15 cellular contexts compared by ENCODE assay signal in genomic region chr17:17736205-17737183, GRCh38. TPM values are rescaled to one million over a fixed set of nuclear protein-coding genes. Genes with fewer than 3 reads are reported as not detected.
DNase-seq lines count a peak whose midpoint lies in the region; ATAC-seq and TF ChIP-seq lines count a peak whose summit lies in the region.
"Had no signal": no experiment of that assay in that cellular context is flagged by ENCODE, and none has a peak within 500 bp of the region (broad histone marks: within the 10 kb centered on the region; RNA-seq: fewer than 3 reads in every experiment).

No MANE protein-coding gene starts in this region.

- H3K27me3 Mint-ChIP-seq in GM23338 (ENCODE audit: insufficient read depth, low read depth, poor library complexity), result peaks cover 15% of the 10 kb centered on the region
- H3K27me3 Mint-ChIP-seq: activated CD4-positive, alpha-beta T cell treated with anti-CD3 and anti-CD28 coated beads for 36 hours had no signal

- no peak overlapping the region for H3K4me2 ChIP-seq in GM23338

- TF ChIP-seq EP300 in sigmoid colon (IDR thresholded peaks at IDR 0.05), result no peak

- H4K20me1 ChIP-seq in GM23338 (replicated peaks; ENCODE audit: insufficient read depth), result no peaks in the 10 kb centered on the region

- DNase-seq in NCI-H82 (lab: John Stamatoyannopoulos, UW), result peak; percentile 42
- DNase-seq in NCI-H82 treated with DMSO at 0.1 percent for 48 hours (lab: John Stamatoyannopoulos, UW; ENCODE audit: unreplicated experiment), result no peak
- peak; percentile 31 for DNase-seq in NCI-H226
- no peak for DNase-seq in dorsolateral prefrontal cortex
- no peak for DNase-seq in sigmoid colon
- no peak for DNase-seq in GM23338 (ENCODE audit: low spot score)
- DNase-seq: activated CD4-positive, alpha-beta T cell treated with anti-CD3 and anti-CD28 coated beads for 36 hours; brain microvascular endothelial cell; DMS53; NCI-H1048 had no signal

- H3F3A ChIP-seq in GM23338 (replicated peaks; ENCODE audit: low read depth), result no peaks in the 10 kb centered on the region

- peaks cover 27% of the 10 kb centered on the region for H3K4me1 Mint-ChIP-seq in GM23338

- H3K9me3 ChIP-seq in sigmoid colon, result no peaks in the 10 kb centered on the region

- no peak for TF ChIP-seq CTCF in dorsolateral prefrontal cortex (IDR thresholded peaks at IDR 0.05 in 54 of 56, conservative IDR thresholded peaks at IDR 0.05 in 2 of 56; ENCODE audit: low read depth in 1 of 56, partially characterized antibody in 56 of 56)
- TF ChIP-seq CTCF in sigmoid colon (IDR thresholded peaks at IDR 0.05), result no peak
- no peak for TF ChIP-seq CTCF in GM23338 (conservative IDR thresholded peaks at IDR 0.05; ENCODE audit: low read depth in 2 of 2)

- ATAC-seq in GM21576 (IDR thresholded peaks at IDR 0.05; ENCODE audit: unreplicated experiment) (no peak), GM18520 (IDR thresholded peaks at IDR 0.05; ENCODE audit: unreplicated experiment) (no peak), GM23338 (no peak)
- ATAC-seq: activated CD4-positive, alpha-beta T cell treated with anti-CD3 and anti-CD28 coated beads for 36 hours; Panc1 had no signal

- no peak overlapping the region for H3K27ac Mint-ChIP-seq in GM23338
- H3K27ac Mint-ChIP-seq: activated CD4-positive, alpha-beta T cell treated with anti-CD3 and anti-CD28 coated beads for 36 hours; T-helper 2 cell treated with Interferon-gamma antibody and Interleukin-4, amounts not matched to agents 5 μg/mL and 100 μg/mL, for 36 hours had no signal

- H2AFZ ChIP-seq in GM23338, result no peak overlapping the region

- H3K36me3 Mint-ChIP-seq in GM23338 (ENCODE audit: low read depth), result no peaks in the 10 kb centered on the region

- no peaks in the 10 kb centered on the region for H3K27me3 ChIP-seq in dorsolateral prefrontal cortex
- no peaks in the 10 kb centered on the region for H3K27me3 ChIP-seq in sigmoid colon
- H3K27me3 ChIP-seq in GM23338 (ENCODE audit: insufficient read depth), result 0 out of 2 replicates have a peak, but pooled peaks cover 8% of the 10 kb centered on the region
- H3K27me3 ChIP-seq: brain microvascular endothelial cell had no signal

- H3K9me3 Mint-ChIP-seq in GM23338, result no peaks in the 10 kb centered on the region
- H3K9me3 Mint-ChIP-seq: activated T-helper 1 cell treated with anti-CD3 and anti-CD28 coated beads, Interleukin-12 subunit alpha, Interleukin-12 subunit beta, Interleukin-2, Interleukin-4 antibody, amounts not matched to agents 30 ng/mL and 10 ng/mL and 1 ng/mL, durations not matched to agents 14 hours and 24 hours and 36 hours; T-helper 2 cell treated with Interferon-gamma antibody and Interleukin-4, amounts not matched to agents 5 μg/mL and 100 μg/mL, for 36 hours had no signal

- no peak overlapping the region for H3K4me3 ChIP-seq in dorsolateral prefrontal cortex
- no peak overlapping the region for H3K4me3 ChIP-seq in sigmoid colon
- H3K4me3 ChIP-seq in GM23338, result no peak overlapping the region

- H3K4me3 Mint-ChIP-seq in GM23338, result no peak overlapping the region; the same call in 2 of the 3 replicates
- H3K4me3 Mint-ChIP-seq: activated CD4-positive, alpha-beta T cell treated with anti-CD3 and anti-CD28 coated beads for 36 hours; activated T-helper 1 cell treated with anti-CD3 and anti-CD28 coated beads, Interleukin-12 subunit alpha, Interleukin-12 subunit beta, Interleukin-2, Interleukin-4 antibody, amounts not matched to agents 30 ng/mL and 10 ng/mL and 1 ng/mL, durations not matched to agents 14 hours and 24 hours and 36 hours; T-helper 2 cell treated with Interferon-gamma antibody and Interleukin-4, amounts not matched to agents 5 μg/mL and 100 μg/mL, for 36 hours had no signal

- peak overlapping the region in 55 of 59 donors; percentile 23 to 100 (median 98) for H3K27ac ChIP-seq in dorsolateral prefrontal cortex
- peak overlapping the region in 3 of 4 donors; percentile 15 to 90 (median 82) for H3K27ac ChIP-seq in sigmoid colon
- H3K27ac ChIP-seq in GM23338 (ENCODE audit: low read depth), result no peak overlapping the region
- H3K27ac ChIP-seq: brain microvascular endothelial cell had no signal

- H3K36me3 ChIP-seq in sigmoid colon (no peaks in the 10 kb centered on the region), GM23338 (ENCODE audit: insufficient read depth) (no peaks in the 10 kb centered on the region)

- H3K79me2 ChIP-seq in GM23338 (replicated peaks; ENCODE audit: insufficient read depth), result no peaks in the 10 kb centered on the region

- no peaks in the 10 kb centered on the region for H3K9me2 ChIP-seq in GM23338 (ENCODE audit: insufficient read depth)

- no peak for TF ChIP-seq POLR2A in sigmoid colon (IDR thresholded peaks at IDR 0.05)

- peaks cover 0 to 75% (median 64%) of the 10 kb centered on the region in 4 donors for H3K4me1 ChIP-seq in sigmoid colon
- peaks cover 23% of the 10 kb centered on the region for H3K4me1 ChIP-seq in GM23338 (ENCODE audit: insufficient read depth)

- intact Hi-C loops in dorsolateral prefrontal cortex (cut with DNase I) (loop anchor here in 1 of 2 donors (5.0 kb wide), 1 partner anchor 39 kb away; no protein-coding TSS in a partner anchor), sigmoid colon (cut with DNase I) (loop anchor here (5.0 kb wide), 1 partner anchor 54 kb away; the partner anchor contains the start of gene RAI1)

- 75 to 78% methylated on average over 5 of the region's 5 CpGs for WGBS in sigmoid colon, 2 donors

TF ChIP-seq in GM23338, 12 proteins besides CTCF, POLR2A, EP300 and RAD21:
- TF ChIP-seq ZNF331 (CRISPR knock-in tag; IDR thresholded peaks at IDR 0.05; ENCODE audit: low read depth), result no peak
- TF ChIP-seq POLR2AphosphoS5 (IDR thresholded peaks at IDR 0.05; ENCODE audit: low read depth), result no peak
- no peak for TF ChIP-seq JUNB (IDR thresholded peaks at IDR 0.05; ENCODE audit: unreplicated experiment)

RNA-seq across cellular contexts. Expression of gene RAI1, which starts 55.2 kb away (rescaled TPM):
- total RNA-seq in dorsolateral prefrontal cortex (10 to 100 TPM; 36.4 to 86.1 (median 56.3) TPM), sigmoid colon (10 to 100 TPM in 2 of 4 donors, 1 to 10 TPM in 2; 7.4 to 31.9 (median 12.5) TPM)
- polyA plus RNA-seq in sigmoid colon (10 to 100 TPM in 1 of 3 donors, 1 to 10 TPM in 2; 1.8 to 14.2 (median 2.5) TPM), GM23338 (2016; fragmentation: Nextera tagmentation; extraction: Ambion mirVana) (0.75 and 0.89 TPM in 2 replicates)
- total RNA-seq in GM23338 (2014; rRNA removed; shearing (Covaris generic)), result 0.87 and 2.1 TPM in 2 replicates

Comparison
In these comparisons a context has a peak if more than half of its experiments do, and no peak if none do; other contexts are left out.
1. DNase-seq: peak in NCI-H82 (single experiment) and NCI-H226 (single experiment); none in NCI-H82 treated with DMSO at 0.1 percent for 48 hours (single experiment), dorsolateral prefrontal cortex (0 of 10), sigmoid colon (single experiment) and GM23338 (single experiment).